In the genomic region with DNA sequence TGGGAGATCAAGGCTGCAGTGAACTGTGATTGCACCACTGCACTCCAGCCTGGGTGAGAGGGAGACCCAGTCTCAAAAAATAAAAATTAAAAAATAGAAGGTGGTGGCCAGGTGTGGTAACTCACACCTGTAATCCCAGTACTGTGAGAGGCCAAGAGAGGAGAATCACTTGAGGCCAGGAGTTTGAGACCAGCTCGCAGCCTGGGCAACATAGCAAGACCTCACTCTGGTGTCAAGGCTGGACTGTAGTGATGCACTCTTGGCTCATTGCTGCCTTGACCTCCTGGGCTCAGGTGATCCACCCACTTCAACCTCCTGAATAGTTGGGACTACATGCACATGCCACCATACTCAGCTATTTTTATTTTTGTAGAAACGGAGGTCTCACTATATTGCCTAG, we compare ENCODE assay signal across 18 cellular contexts. TPM values are rescaled to one million over a fixed set of nuclear protein-coding genes. Genes with fewer than 3 reads are reported as not detected.
DNase-seq lines count a peak whose midpoint lies in the region; ATAC-seq, FAIRE-seq and TF ChIP-seq lines count a peak whose summit lies in the region.
"Had no signal": no experiment of that assay in that cellular context is flagged by ENCODE, and none has a peak within 500 bp of the region (broad histone marks: within the 10 kb centered on the region; RNA-seq: fewer than 3 reads in every experiment).

No MANE protein-coding gene starts in this region.

- peaks cover 67% of the 10 kb centered on the region for H3K4me1 Mint-ChIP-seq in activated CD8-positive, alpha-beta memory T cell treated with anti-CD3 and anti-CD28 coated beads, Interleukin-2, amount 10 ng/mL, durations not matched to agents 7 days and 5 days
- H3K4me1 Mint-ChIP-seq in T-helper 17 cell: peaks cover 68% of the 10 kb centered on the region
- H3K4me1 Mint-ChIP-seq in stimulated activated memory B cell treated with anti-CD40 and anti-IgM and Interleukin-4, amounts not matched to agents 10 μg/mL and 1 μg/mL and 100 μg/mL, for 72 hours: peaks cover 58% of the 10 kb centered on the region

- H3K4me3 Mint-ChIP-seq in activated CD8-positive, alpha-beta memory T cell treated with anti-CD3 and anti-CD28 coated beads, Interleukin-2, amount 10 ng/mL, durations not matched to agents 7 days and 5 days: no peak overlapping the region
- no peak overlapping the region for H3K4me3 Mint-ChIP-seq in T-helper 17 cell
- H3K4me3 Mint-ChIP-seq in stimulated activated memory B cell treated with anti-CD40 and anti-IgM and Interleukin-4, amounts not matched to agents 10 μg/mL and 1 μg/mL and 100 μg/mL, for 72 hours: no peak overlapping the region
- H3K4me3 Mint-ChIP-seq: nephron progenitor cell, type B pancreatic cell had no signal

- H3K27me3 ChIP-seq in HepG2 (ENCODE audit: control insufficient read depth in 1 of 2, insufficient read depth in 2 of 2, low read length in 2 of 2) (no peaks in the 10 kb centered on the region; a peak in 1 of 5 replicates), tibial nerve (no peaks in the 10 kb centered on the region), heart right ventricle (no peaks in the 10 kb centered on the region)
- H3K27me3 ChIP-seq: ascending aorta, hepatocyte had no signal

- no peaks in the 10 kb centered on the region for H3K27me3 Mint-ChIP-seq in activated CD8-positive, alpha-beta memory T cell treated with anti-CD3 and anti-CD28 coated beads, Interleukin-2, amount 10 ng/mL, durations not matched to agents 7 days and 5 days
- H3K27me3 Mint-ChIP-seq in T-helper 17 cell: no peaks in the 10 kb centered on the region
- no peaks in the 10 kb centered on the region for H3K27me3 Mint-ChIP-seq in stimulated activated memory B cell treated with anti-CD40 and anti-IgM and Interleukin-4, amounts not matched to agents 10 μg/mL and 1 μg/mL and 100 μg/mL, for 72 hours
- H3K27me3 Mint-ChIP-seq: type B pancreatic cell had no signal

- ATAC-seq in activated CD8-positive, alpha-beta memory T cell treated with anti-CD3 and anti-CD28 coated beads, Interleukin-2, amount 10 ng/mL, durations not matched to agents 7 days and 5 days: no peak
- no peak for ATAC-seq in T-helper 17 cell
- no peak for ATAC-seq in HepG2
- ATAC-seq in stimulated activated memory B cell treated with anti-CD40 and anti-IgM and Interleukin-4, amounts not matched to agents 10 μg/mL and 1 μg/mL and 100 μg/mL, for 72 hours: no peak
- ATAC-seq in heart right ventricle: no peak
- ATAC-seq: SK-N-SH treated with all-trans-retinoic acid at 6 μM for 48 hours had no signal

- H3K36me3 ChIP-seq in HepG2 (replicated peaks in 1 of 2; ENCODE audit: control insufficient read depth in 1 of 2, insufficient read depth in 2 of 2, low read length in 2 of 2) (peaks cover 1 to 7% of the 10 kb centered on the region in 2 experiments; a peak in 1 of 5 replicates), tibial nerve (no peaks in the 10 kb centered on the region), heart right ventricle (no peaks in the 10 kb centered on the region)
- H3K36me3 ChIP-seq: ascending aorta, prostate gland had no signal

- TF ChIP-seq POLR2A in HepG2 (IDR thresholded peaks at IDR 0.05; ENCODE audit: insufficient read depth in 1 of 2, low read depth in 2 of 2, low read length in 2 of 2): no peak
- TF ChIP-seq POLR2A in tibial nerve (IDR thresholded peaks at IDR 0.05): no peak

- peak overlapping the region; percentile 55 for H3K27ac Mint-ChIP-seq in activated CD8-positive, alpha-beta memory T cell treated with anti-CD3 and anti-CD28 coated beads, Interleukin-2, amount 10 ng/mL, durations not matched to agents 7 days and 5 days
- H3K27ac Mint-ChIP-seq in T-helper 17 cell: peak overlapping the region; percentile 90
- peak overlapping the region; percentile 48 for H3K27ac Mint-ChIP-seq in stimulated activated memory B cell treated with anti-CD40 and anti-IgM and Interleukin-4, amounts not matched to agents 10 μg/mL and 1 μg/mL and 100 μg/mL, for 72 hours
- H3K27ac Mint-ChIP-seq: nephron progenitor cell, type B pancreatic cell had no signal

- no peaks in the 10 kb centered on the region for H3K9me3 ChIP-seq in T-helper 17 cell (ENCODE audit: control insufficient read depth, low read length, poor library complexity, severe bottlenecking)
- H3K9me3 ChIP-seq in HepG2 (ENCODE audit: low read length): no peaks in the 10 kb centered on the region
- H3K9me3 ChIP-seq in tibial nerve: no peaks in the 10 kb centered on the region
- no peaks in the 10 kb centered on the region for H3K9me3 ChIP-seq in heart right ventricle
- H3K9me3 ChIP-seq: ascending aorta, prostate gland had no signal

- H3K4me1 ChIP-seq in HepG2 (ENCODE audit: insufficient read depth, low read length): peaks cover 98% of the 10 kb centered on the region
- peaks cover 0 to 46% (median 26%) of the 10 kb centered on the region in 4 donors for H3K4me1 ChIP-seq in tibial nerve
- peaks cover 0 to 71% (median 28%) of the 10 kb centered on the region in 9 donors for H3K4me1 ChIP-seq in heart right ventricle
- H3K4me1 ChIP-seq: ascending aorta had no signal

- POLR2A ChIA-PET in HepG2 (lab: Yijun Ruan, JAX): interaction anchor here (1.1 to 5.0 kb wide), 2 partner anchors 14 to 39 kb away, joined by 5 to 57 read pairs; a partner anchor contains a TSS

- H3K4me3 ChIP-seq in HepG2 (replicated peaks in 1 of 3; ENCODE audit: insufficient read depth in 1 of 3, low read depth in 2 of 3, low read length in 3 of 3) (no peak overlapping the region), tibial nerve (no peak overlapping the region), heart right ventricle (no peak overlapping the region)
- H3K4me3 ChIP-seq: ascending aorta, hepatocyte, prostate gland had no signal

- BruUV-seq in HepG2 (replicated peaks; lab: Mats Ljungman, UMichigan): no TSS peak

- H2AFZ ChIP-seq in HepG2 (ENCODE audit: low read length): no peak overlapping the region
- H2AFZ ChIP-seq: hepatocyte had no signal

- intact Hi-C loops in HepG2 (cut with micrococcal nuclease; ENCODE audit: unreplicated experiment) (no loop called here), heart right ventricle (cut with DNase I) (no loop called here)

- TF ChIP-seq EP300 in HepG2 (IDR thresholded peaks at IDR 0.05; ENCODE audit: low read depth in 2 of 2, low read length in 2 of 2) (no peak), HepG2 (CRISPR knock-in tag; IDR thresholded peaks at IDR 0.05; ENCODE audit: borderline replicate concordance) (no peak), tibial nerve (IDR thresholded peaks at IDR 0.05) (no peak)

- peaks cover 74% of the 10 kb centered on the region for H3K79me2 ChIP-seq in HepG2 (ENCODE audit: insufficient read depth, low read length)

- no peak for TF ChIP-seq RAD21 in HepG2 (CRISPR knock-in tag; IDR thresholded peaks at IDR 0.05)

- no peak overlapping the region for H3K9ac ChIP-seq in HepG2 (ENCODE audit: insufficient read depth, low read depth, low read length)

- in situ Hi-C loops in HepG2 (cut with HindIII; ENCODE audit: extremely low pct_ligation_motif_present, low pct_unique_long_range_greater_than_20kb): no loop called here

- H3K27ac ChIP-seq in HepG2 (ENCODE audit: extremely low read length, insufficient read depth, low read length) (peak overlapping the region; percentile 93), tibial nerve (peak overlapping the region in 2 of 4 donors; percentile 70 to 79), heart right ventricle (peak overlapping the region in 2 of 10 donors; percentile 63 to 88)

- no peak for DNase-seq in activated CD8-positive, alpha-beta memory T cell treated with anti-CD3 and anti-CD28 coated beads, Interleukin-2, amount 10 ng/mL, durations not matched to agents 7 days and 5 days
- DNase-seq in activated CD8-positive, alpha-beta memory T cell treated with anti-CD3 and anti-CD28 coated beads for 24 hours: no peak
- no peak for DNase-seq in T-helper 17 cell
- no peak for DNase-seq in HepG2 (ENCODE audit: low spot score)
- no peak for DNase-seq in tibial nerve (ENCODE audit: low spot score in 2 of 2)
- DNase-seq in stimulated activated CD8-positive, alpha-beta memory T cell treated with anti-CD3 and anti-CD28 coated beads, Interleukin-4, amount 100 ng/mL, for 48 hours: no peak
- no peak for DNase-seq in heart right ventricle
- DNase-seq: islet precursor cell, mammary epithelial cell, NCI-H146, nephron progenitor cell had no signal

- no peaks in the 10 kb centered on the region for H4K20me1 ChIP-seq in HepG2 (ENCODE audit: insufficient read depth, low read length)

- CTCF ChIA-PET in activated CD8-positive, alpha-beta memory T cell treated with anti-CD3 and anti-CD28 coated beads, Interleukin-2, amount 10 ng/mL, durations not matched to agents 7 days and 5 days (lab: Charles Lee): interaction anchor here (0.9 to 1.5 kb wide), 3 partner anchors 13 to 40 kb away, joined by 3 read pairs; no protein-coding TSS in a partner anchor
- CTCF ChIA-PET in HepG2 (lab: Yijun Ruan, JAX; ENCODE audit: low intra/inter-chr PET ratio, low total read pairs): no interaction called here

- no peaks in the 10 kb centered on the region for H3K9me3 Mint-ChIP-seq in activated CD8-positive, alpha-beta memory T cell treated with anti-CD3 and anti-CD28 coated beads, Interleukin-2, amount 10 ng/mL, durations not matched to agents 7 days and 5 days (ENCODE audit: low read depth)
- H3K9me3 Mint-ChIP-seq in stimulated activated memory B cell treated with anti-CD40 and anti-IgM and Interleukin-4, amounts not matched to agents 10 μg/mL and 1 μg/mL and 100 μg/mL, for 72 hours: no peaks in the 10 kb centered on the region
- H3K9me3 Mint-ChIP-seq: nephron progenitor cell, type B pancreatic cell had no signal

- peak overlapping the region; percentile 42; the same call in 1 of the 2 replicates for H3K4me2 ChIP-seq in HepG2 (ENCODE audit: low read depth, low read length)

- 100% methylated on average over 2 of the region's 2 CpGs for WGBS in HepG2 (ENCODE audit: low lambda C conversion rate)
- WGBS in tibial nerve, 2 donors: 97 to 100% methylated on average over 2 of the region's 2 CpGs
- 96 to 97% methylated on average over 2 of the region's 2 CpGs for WGBS in heart right ventricle, 2 donors

- no peak for TF ChIP-seq CTCF in HepG2 (CRISPR knock-in tag; IDR thresholded peaks at IDR 0.05)
- no peak for TF ChIP-seq CTCF in tibial nerve (IDR thresholded peaks at IDR 0.05)
- TF ChIP-seq CTCF in heart right ventricle (IDR thresholded peaks at IDR 0.05): no peak

- H3K36me3 Mint-ChIP-seq in activated CD8-positive, alpha-beta memory T cell treated with anti-CD3 and anti-CD28 coated beads, Interleukin-2, amount 10 ng/mL, durations not matched to agents 7 days and 5 days: peaks cover 18% of the 10 kb centered on the region
- peaks cover 5% of the 10 kb centered on the region for H3K36me3 Mint-ChIP-seq in T-helper 17 cell (ENCODE audit: low read depth)
- peaks cover 7% of the 10 kb centered on the region for H3K36me3 Mint-ChIP-seq in stimulated activated memory B cell treated with anti-CD40 and anti-IgM and Interleukin-4, amounts not matched to agents 10 μg/mL and 1 μg/mL and 100 μg/mL, for 72 hours
- H3K36me3 Mint-ChIP-seq: type B pancreatic cell had no signal

- no peak for FAIRE-seq in HepG2 (lab: Jason Lieb, UNC)
- FAIRE-seq: RCC 7860 had no signal

RNA-seq across cellular contexts. Expression of a gene that starts 13.3 kb away (rescaled TPM):
- total RNA-seq in activated CD8-positive, alpha-beta memory T cell treated with anti-CD3 and anti-CD28 coated beads, Interleukin-2, amount 10 ng/mL, durations not matched to agents 7 days and 5 days: 10 to 100 TPM; 47.7 to 52.2 TPM
- total RNA-seq in T-helper 17 cell (10 to 100 TPM; 71.0 to 72.1 TPM), HepG2 (2016; rRNA removed; fragmentation: Illumina TruSeq; extraction: Trizol) (24.3 and 36.7 TPM in 2 replicates), tibial nerve (10 to 100 TPM; 10.8 to 41.3 (median 17.2) TPM), heart right ventricle (10 to 100 TPM in 9 of 10 donors, 1 to 10 TPM in 1; 9.2 to 19.3 (median 13.9) TPM)
- total RNA-seq in HepG2 (2016; cell fraction: cytosol; rRNA removed; fragmentation: Illumina TruSeq; extraction: Trizol; ENCODE audit: low read depth): 11.0 and 13.7 TPM in 2 replicates
- total RNA-seq in HepG2 (2016; cell fraction: insoluble cytoplasmic fraction; rRNA removed; fragmentation: Illumina TruSeq; extraction: Trizol): 22.7 and 31.6 TPM in 2 replicates
- total RNA-seq in HepG2 (2016; cell fraction: membrane; rRNA removed; fragmentation: Illumina TruSeq; extraction: Trizol): 39.1 and 40.3 TPM in 2 replicates
- 13.3 and 16.7 TPM in 2 replicates for total RNA-seq in HepG2 (2016; cell fraction: nucleus; rRNA removed; fragmentation: Illumina TruSeq; extraction: Trizol)
- polyA plus RNA-seq in HepG2 (2011; rRNA removed) (45.0 and 48.6 TPM in 2 replicates), heart right ventricle (1 to 10 TPM; 2.3 to 4.6 TPM)
- 37.7 and 39.6 TPM in 2 replicates for polyA plus RNA-seq in HepG2 (2011; cell fraction: cytosol; rRNA removed)
- 15.8 and 19.4 TPM in 2 replicates for polyA plus RNA-seq in HepG2 (2011; cell fraction: nucleus; rRNA removed)
- polyA plus RNA-seq in HepG2 (2012): 25.0 and 25.8 TPM in 2 replicates
- polyA plus RNA-seq in HepG2 (2016; cell fraction: cytosol; fragmentation: Illumina TruSeq; extraction: Trizol; ENCODE audit: low read depth): 11.2 and 16.3 TPM in 2 replicates
- 27.5 and 31.8 TPM in 2 replicates for polyA plus RNA-seq in HepG2 (2016; cell fraction: insoluble cytoplasmic fraction; fragmentation: Illumina TruSeq; extraction: Trizol; ENCODE audit: low read depth)
- polyA plus RNA-seq in HepG2 (2016; cell fraction: membrane; fragmentation: Illumina TruSeq; extraction: Trizol; ENCODE audit: low read depth): 21.0 and 25.2 TPM in 2 replicates
- 21.9 and 23.1 TPM in 2 replicates for polyA plus RNA-seq in HepG2 (2016; cell fraction: nucleus; fragmentation: Illumina TruSeq; extraction: Trizol; ENCODE audit: insufficient read depth, low read depth)
- polyA minus RNA-seq in HepG2 (2011; rRNA and poly(A)+ RNA removed; ENCODE audit: low replicate concordance): 73.6 and 201 TPM in 2 replicates
- 42.6 and 53.0 TPM in 2 replicates for polyA minus RNA-seq in HepG2 (2011; cell fraction: cytosol; rRNA and poly(A)+ RNA removed)
- 26.3 and 29.8 TPM in 2 replicates for polyA minus RNA-seq in HepG2 (2011; cell fraction: nucleus; rRNA and poly(A)+ RNA removed)
